In the genomic region with DNA sequence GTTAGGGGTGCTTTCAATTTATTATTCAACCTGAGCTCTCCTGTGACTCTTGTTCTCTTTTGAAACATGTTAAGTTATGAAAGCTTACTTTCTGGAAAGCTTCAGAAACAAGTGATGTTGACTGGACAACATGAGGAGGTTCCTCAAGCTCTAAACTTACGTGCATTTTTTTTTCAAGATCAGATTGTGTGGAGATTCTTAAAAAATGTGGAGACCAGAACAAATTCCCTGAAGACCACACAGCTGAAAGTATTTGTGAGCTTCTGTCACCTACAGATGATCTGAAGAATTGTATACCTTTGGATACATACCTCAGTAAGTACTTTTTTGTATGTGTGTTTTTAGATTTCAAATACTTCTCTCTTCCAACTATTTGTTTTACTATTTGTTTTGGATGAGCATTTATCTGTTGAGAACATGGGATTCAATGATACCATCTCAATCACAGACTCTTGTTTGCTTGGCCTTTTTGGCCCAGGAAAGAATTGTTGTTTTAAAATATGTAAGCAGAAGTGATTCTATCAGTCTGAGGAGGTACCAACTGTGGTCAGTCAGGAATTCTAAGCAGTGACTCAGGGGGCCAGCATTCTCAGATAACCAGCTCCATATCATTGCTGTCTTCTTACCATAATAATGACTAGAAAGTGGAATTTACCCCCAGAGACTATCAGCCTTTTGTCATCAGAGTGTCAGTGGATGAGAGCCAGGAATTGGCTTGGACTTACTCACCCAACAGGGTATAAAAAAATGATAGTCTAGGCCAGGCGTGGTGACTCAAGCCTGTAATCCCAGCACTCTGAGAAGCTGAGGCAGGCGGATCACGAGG, we compare ENCODE assay signal across 9 cellular contexts. TPM values are rescaled to one million over a fixed set of nuclear protein-coding genes. Genes with fewer than 3 reads are reported as not detected.
DNase-seq lines count a peak whose midpoint lies in the region; ATAC-seq and TF ChIP-seq lines count a peak whose summit lies in the region.
"Had no signal": no experiment of that assay in that cellular context is flagged by ENCODE, and none has a peak within 500 bp of the region (broad histone marks: within the 10 kb centered on the region; RNA-seq: fewer than 3 reads in every experiment).

No MANE protein-coding gene starts in this region.

- H3K9me3 Mint-ChIP-seq in stimulated activated naive CD8-positive, alpha-beta T cell treated with anti-CD3 and anti-CD28 coated beads, Interleukin-15, amount 100 ng/mL, for 72 hours: no peaks in the 10 kb centered on the region
- H3K9me3 Mint-ChIP-seq: activated T-cell treated with anti-CD3 and anti-CD28 coated beads, Interleukin-2, amount 50 U/mL, for 24 hours had no signal

- no peaks in the 10 kb centered on the region for H3K79me2 ChIP-seq in mammary epithelial cell (ENCODE audit: insufficient read depth, low read length)

- H3K36me3 ChIP-seq in HUES64 (ENCODE audit: insufficient read depth, low read length): no peaks in the 10 kb centered on the region
- H3K36me3 ChIP-seq in mammary epithelial cell (ENCODE audit: insufficient read depth, low read length): no peaks in the 10 kb centered on the region
- peaks cover 0 to 36% of the 10 kb centered on the region in 2 experiments for H3K36me3 ChIP-seq in mesenchymal stem cell (ENCODE audit: control insufficient read depth in 1 of 2, insufficient read depth in 2 of 2, low read depth in 1 of 2, low read length in 2 of 2)

- in situ Hi-C loops in mammary epithelial cell (cut with MboI; ENCODE audit: low sequenced_read_pairs in 2 of 2): no loop called here

- H3K4me1 Mint-ChIP-seq in stimulated activated naive CD8-positive, alpha-beta T cell treated with anti-CD3 and anti-CD28 coated beads, Interleukin-15, amount 100 ng/mL, for 72 hours: peaks cover 9% of the 10 kb centered on the region

- H3K27me3 ChIP-seq in AG04450 (ENCODE audit: control insufficient read depth, insufficient read depth, low read length) (no peaks in the 10 kb centered on the region), HUES64 (ENCODE audit: insufficient read depth, low read length) (no peaks in the 10 kb centered on the region), mammary epithelial cell (ENCODE audit: insufficient read depth, low read length) (no peaks in the 10 kb centered on the region), mesenchymal stem cell (ENCODE audit: control insufficient read depth in 1 of 2, insufficient read depth in 1 of 2, low read length in 2 of 2) (no peaks in the 10 kb centered on the region)

- no peaks in the 10 kb centered on the region for H4K20me1 ChIP-seq in mammary epithelial cell (ENCODE audit: insufficient read depth, low read length)

- POLR2A ChIA-PET in AG04450 (lab: Yijun Ruan, JAX): interaction anchor here (0.6 to 2.8 kb wide), 17 partner anchors 10 to 234 kb away, joined by 3 to 18 read pairs (median 6); a partner anchor contains a TSS

- H2BK12ac ChIP-seq in mesenchymal stem cell (ENCODE audit: low read length in 2 of 2): no peak overlapping the region

- no peak overlapping the region for H4K8ac ChIP-seq in mesenchymal stem cell (ENCODE audit: low read length)

- DNase-seq in AG04450 (ENCODE audit: low read depth, low spot score): peak; percentile 97
- DNase-seq in mammary epithelial cell: peak; percentile 97
- peak; percentile 95 for DNase-seq in mesenchymal stem cell
- no peak for DNase-seq in NCI-H446 treated with DMSO at 0.1 percent for 48 hours (lab: John Stamatoyannopoulos, UW)
- DNase-seq in stimulated activated naive CD8-positive, alpha-beta T cell treated with anti-CD3 and anti-CD28 coated beads, Interleukin-15, amount 100 ng/mL, for 72 hours: no peak

- H2BK15ac ChIP-seq in mesenchymal stem cell (ENCODE audit: low read depth, poor library complexity, severe bottlenecking): no peak overlapping the region

- H3K9me3 ChIP-seq in AG04450 (ENCODE audit: control insufficient read depth, insufficient read depth, low read length) (no peaks in the 10 kb centered on the region), HUES64 (ENCODE audit: insufficient read depth, low read depth, low read length) (no peaks in the 10 kb centered on the region), mammary epithelial cell (replicated peaks; ENCODE audit: insufficient read depth, low read length) (no peaks in the 10 kb centered on the region), mesenchymal stem cell (ENCODE audit: control insufficient read depth, low read length) (no peaks in the 10 kb centered on the region)

- peak overlapping the region; percentile 92 for H2BK5ac ChIP-seq in mesenchymal stem cell (ENCODE audit: low read depth, low read length, poor library complexity, severe bottlenecking)

- H3K23ac ChIP-seq in mesenchymal stem cell (ENCODE audit: low read length in 2 of 2): no peak overlapping the region

- no peak overlapping the region for H3K27ac Mint-ChIP-seq in stimulated activated naive CD8-positive, alpha-beta T cell treated with anti-CD3 and anti-CD28 coated beads, Interleukin-15, amount 100 ng/mL, for 72 hours
- H3K27ac Mint-ChIP-seq: activated T-cell treated with anti-CD3 and anti-CD28 coated beads, Interleukin-2, amount 50 U/mL, for 24 hours had no signal

- H3K9ac ChIP-seq in HUES64 (ENCODE audit: low read depth, low read length) (no peak overlapping the region), mammary epithelial cell (ENCODE audit: insufficient read depth, low read length) (no peak overlapping the region), mesenchymal stem cell (ENCODE audit: low read length) (peak overlapping the region; percentile 58)

- ATAC-seq in HG02884 (IDR thresholded peaks at IDR 0.05; ENCODE audit: unreplicated experiment) (no peak), HG02642 (IDR thresholded peaks at IDR 0.05; ENCODE audit: poor library complexity, unreplicated experiment) (no peak)
- ATAC-seq in stimulated activated naive CD8-positive, alpha-beta T cell treated with anti-CD3 and anti-CD28 coated beads, Interleukin-15, amount 100 ng/mL, for 72 hours: no peak

- H3K27ac ChIP-seq in AG04450 (ENCODE audit: low read depth, low read length): peak overlapping the region; percentile 86
- peak overlapping the region; percentile 24; the same call in 1 of the 2 replicates for H3K27ac ChIP-seq in HUES64 (ENCODE audit: low read depth, low read length)
- H3K27ac ChIP-seq in mammary epithelial cell (ENCODE audit: insufficient read depth, low read depth, low read length): peak overlapping the region; percentile 10
- H3K27ac ChIP-seq in mesenchymal stem cell (ENCODE audit: low read length, poor library complexity, severe bottlenecking): peak overlapping the region; percentile 94

- H3K4me2 ChIP-seq in mammary epithelial cell (ENCODE audit: insufficient read depth, low read depth, low read length) (no peak overlapping the region), mesenchymal stem cell (ENCODE audit: low read length, poor library complexity, severe bottlenecking) (no peak overlapping the region)

- H2BK120ac ChIP-seq in mesenchymal stem cell (ENCODE audit: low read depth, low read length): no peak overlapping the region

- no TSS peak for BruUV-seq in mammary epithelial cell (replicated peaks; lab: Mats Ljungman, UMichigan)

- H3K4me3 ChIP-seq in AG04450 (ENCODE audit: low read depth, low read length): no peak overlapping the region
- H3K4me3 ChIP-seq in HUES64 (ENCODE audit: low read length): no peak overlapping the region
- no peak overlapping the region for H3K4me3 ChIP-seq in mammary epithelial cell (replicated peaks in 1 of 3; ENCODE audit: insufficient read depth in 1 of 3, low read depth in 2 of 3, low read length in 3 of 3)
- H3K4me3 ChIP-seq in mesenchymal stem cell (ENCODE audit: insufficient read depth in 1 of 2, low read depth in 1 of 2, low read length in 2 of 2): no peak overlapping the region

- H2AK5ac ChIP-seq in mesenchymal stem cell (ENCODE audit: low read length, severe bottlenecking): no peak overlapping the region

- H2AFZ ChIP-seq in mammary epithelial cell (ENCODE audit: low read depth, low read length) (no peak overlapping the region), mesenchymal stem cell (ENCODE audit: low read depth, low read length) (no peak overlapping the region)

- H3K4ac ChIP-seq in mesenchymal stem cell (ENCODE audit: low read depth in 1 of 2, low read length in 2 of 2): no peak overlapping the region

- no peak overlapping the region for H3K14ac ChIP-seq in mesenchymal stem cell (ENCODE audit: low read length in 2 of 2)

- no peaks in the 10 kb centered on the region for H3K79me1 ChIP-seq in mesenchymal stem cell (replicated peaks; ENCODE audit: low read length, poor library complexity, severe bottlenecking)

- TF ChIP-seq CTCF in AG04450 (IDR thresholded peaks at IDR 0.05; ENCODE audit: low read depth, low read length): no peak
- no peak for TF ChIP-seq CTCF in mammary epithelial cell (conservative IDR thresholded peaks at IDR 0.05 in 1 of 2, IDR thresholded peaks at IDR 0.05 in 1 of 2; ENCODE audit: extremely low read depth in 1 of 2, insufficient read depth in 1 of 2, low read depth in 1 of 2, low read length in 2 of 2)

- CTCF ChIA-PET in AG04450 (lab: Charles Lee): interaction anchor here (0.6 to 2.0 kb wide), 16 partner anchors 9 to 277 kb away, joined by 3 to 11 read pairs (median 4); a partner anchor contains a TSS
- CTCF ChIA-PET in mammary epithelial cell (lab: Charles Lee; ENCODE audit: low non-redundant PET): interaction anchor here (0.6 kb wide), 2 partner anchors 22 to 498 kb away, joined by 3 to 5 read pairs; no protein-coding TSS in a partner anchor

- H3K27me3 Mint-ChIP-seq in stimulated activated naive CD8-positive, alpha-beta T cell treated with anti-CD3 and anti-CD28 coated beads, Interleukin-15, amount 100 ng/mL, for 72 hours: no peaks in the 10 kb centered on the region
- H3K27me3 Mint-ChIP-seq: activated T-cell treated with anti-CD3 and anti-CD28 coated beads, Interleukin-2, amount 50 U/mL, for 24 hours had no signal

- dilution Hi-C loops in mammary epithelial cell (cut with HindIII; ENCODE audit: low sequenced_read_pairs): loop anchor here (5.0 kb wide), 1 partner anchor 95 kb away; no protein-coding TSS in a partner anchor

- H3K18ac ChIP-seq in mesenchymal stem cell (ENCODE audit: low read depth in 1 of 2, low read length in 2 of 2): no peak overlapping the region

- WGBS in HUES64: 82% methylated on average over 4 of the region's 4 CpGs
- 45% methylated on average over 4 of the region's 4 CpGs for whole genome bisulfite sequencing in mammary epithelial cell (ENCODE audit: low coverage, missing lambda C conversion rate)
- 4% methylated on average over 4 of the region's 4 CpGs for WGBS in mesenchymal stem cell

- intact Hi-C loops in mammary epithelial cell (cut with micrococcal nuclease): loop anchor here (2.0 to 5.0 kb wide), 5 partner anchors 35 to 145 kb away; a partner anchor contains a TSS

- H3K4me3 Mint-ChIP-seq in stimulated activated naive CD8-positive, alpha-beta T cell treated with anti-CD3 and anti-CD28 coated beads, Interleukin-15, amount 100 ng/mL, for 72 hours: no peak overlapping the region
- H3K4me3 Mint-ChIP-seq: activated T-cell treated with anti-CD3 and anti-CD28 coated beads, Interleukin-2, amount 50 U/mL, for 24 hours had no signal

- H3K4me1 ChIP-seq in HUES64 (ENCODE audit: insufficient read depth, low read length) (peaks cover 19% of the 10 kb centered on the region), mammary epithelial cell (ENCODE audit: insufficient read depth, low read length) (peaks cover 10% of the 10 kb centered on the region), mesenchymal stem cell (ENCODE audit: control insufficient read depth, insufficient read depth, low read depth, low read length) (peaks cover 5% of the 10 kb centered on the region)

- H4K91ac ChIP-seq in mesenchymal stem cell (ENCODE audit: low read length): no peak overlapping the region

RNA-seq across cellular contexts. Expression of a gene that starts 34.4 kb away (rescaled TPM):
- polyA plus RNA-seq in AG04450 (2011; rRNA removed) (108 and 115 TPM in 2 replicates), mammary epithelial cell (2.4 TPM)
- 66.4 and 70.8 TPM in 2 replicates for polyA minus RNA-seq in AG04450 (2011; rRNA and poly(A)+ RNA removed)
- polyA plus RNA-seq in HUES64 (2013, experiment 1 of 2): 13.3 TPM
- polyA plus RNA-seq in HUES64 (2013, experiment 2 of 2): 16.5 TPM
- 1 to 10 TPM; 1.2 to 2.1 TPM for total RNA-seq in mammary epithelial cell
- not detected for polyA minus RNA-seq in mammary epithelial cell
- polyA plus RNA-seq in mesenchymal stem cell (2013, experiment 1 of 2): 36.0 TPM
- 35.7 TPM for polyA plus RNA-seq in mesenchymal stem cell (2013, experiment 2 of 2)

Comparison
In these comparisons a context has a peak if more than half of its experiments do, and no peak if none do; other contexts are left out.
1. DNase-seq: peak in AG04450 (single experiment), mammary epithelial cell (single experiment) and mesenchymal stem cell (single experiment); none in NCI-H446 treated with DMSO at 0.1 percent for 48 hours (single experiment) and stimulated activated naive CD8-positive, alpha-beta T cell treated with anti-CD3 and anti-CD28 coated beads, Interleukin-15, amount 100 ng/mL, for 72 hours (0 of 2).
2. H3K27ac ChIP-seq: peak in every context shown above with its lines; median percentile 94 in mesenchymal stem cell; 86 in AG04450; 24 in HUES64; 10 in mammary epithelial cell.
3. RNA of a gene that starts 34.4 kb away (polyA plus RNA-seq): 108 to 115 TPM in AG04450; 2.4 TPM in mammary epithelial cell (single experiment); every median in the first group is over 10 times any median in the second.